In genomic region chr17:2215616-2216364, GRCh38 we compare ENCODE assay signal across 8 cellular contexts.
DNase-seq lines count a peak whose midpoint lies in the region; ATAC-seq and TF ChIP-seq lines count a peak whose summit lies in the region.

No MANE protein-coding gene starts in this region.

- TF ChIP-seq CTCF in fibroblast of pulmonary artery (IDR thresholded peaks at IDR 0.05; ENCODE audit: low read length, missing control alignments) = no peak

- no peaks in the 10 kb centered on the region for H3K36me3 ChIP-seq in urinary bladder (ENCODE audit: insufficient read depth)

- 7% methylated on average over 18 of the region's 18 CpGs for WGBS in urinary bladder

- H3K27ac ChIP-seq in urinary bladder (ENCODE audit: low read depth) = peak overlapping the region; percentile 24

- H3K4me1 ChIP-seq in urinary bladder (ENCODE audit: insufficient read depth) = peaks cover 2% of the 10 kb centered on the region

- peak; percentile 76 for ATAC-seq in GM21723 (IDR thresholded peaks at IDR 0.05; ENCODE audit: unreplicated experiment)

- H3K4me3 ChIP-seq in fibroblast of pulmonary artery (replicated peaks; ENCODE audit: low read depth, low read length) = peak overlapping the region; percentile 17
- H3K4me3 ChIP-seq in urinary bladder (ENCODE audit: low read depth, low read length) = no peak overlapping the region

- DNase-seq in EH (ENCODE audit: low read depth) = peak; percentile 94
- DNase-seq in NCI-H510A (lab: John Stamatoyannopoulos, UW) = peak; percentile 31
- DNase-seq in activated T-helper 1 cell treated with Interleukin-2 at 50 U/mL for 16 hours (ENCODE audit: low read depth) = peak; percentile 58
- DNase-seq in fibroblast of pulmonary artery (ENCODE audit: low read depth) = peak; percentile 94
- DNase-seq in pons (ENCODE audit: low spot score) = peak; percentile 63
- DNase-seq in LoVo (ENCODE audit: low spot score) = no peak
